Comparison of ENCODE assay signal across 1 cellular context in genomic region chr12:51389302-51389999, GRCh38.
TF ChIP-seq lines count a peak whose summit lies in the region.

No MANE protein-coding gene starts in this region.

TF ChIP-seq in K562, 482 proteins besides CTCF, POLR2A, EP300 and RAD21 (continued from another document and continues in another):
- TF ChIP-seq TAL1 (IDR thresholded peaks at IDR 0.05), result peak; percentile 64; the same call in 1 of the 2 replicates
- peak; percentile 59 for TF ChIP-seq PRDM10 (IDR thresholded peaks at IDR 0.05; ENCODE audit: partially characterized antibody)
- peak; percentile 93 for TF ChIP-seq BCOR (IDR thresholded peaks at IDR 0.05)
- TF ChIP-seq EGR1 (conservative IDR thresholded peaks at IDR 0.05), result peak; percentile 55
- TF ChIP-seq DPF2 (IDR thresholded peaks at IDR 0.05), result peak; percentile 83
- TF ChIP-seq HNRNPK (IDR thresholded peaks at IDR 0.05; ENCODE audit: low read depth, low read length, poor library complexity, severe bottlenecking), result no peak
- TF ChIP-seq, protein P1, sequence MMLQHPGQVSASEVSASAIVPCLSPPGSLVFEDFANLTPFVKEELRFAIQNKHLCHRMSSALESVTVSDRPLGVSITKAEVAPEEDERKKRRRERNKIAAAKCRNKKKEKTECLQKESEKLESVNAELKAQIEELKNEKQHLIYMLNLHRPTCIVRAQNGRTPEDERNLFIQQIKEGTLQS (IDR thresholded peaks at IDR 0.05), result peak; percentile 81
- TF ChIP-seq, protein P1 (CRISPR knock-in tag; conservative IDR thresholded peaks at IDR 0.05), result no peak
- TF ChIP-seq TEAD4 (IDR thresholded peaks at IDR 0.05; ENCODE audit: low read length), result peak; percentile 57; the same call in 1 of the 2 replicates
- TF ChIP-seq TEAD4 (CRISPR knock-in tag; IDR thresholded peaks at IDR 0.05; ENCODE audit: borderline replicate concordance), result no peak
- TF ChIP-seq SMAD4 (CRISPR knock-in tag; conservative IDR thresholded peaks at IDR 0.05), result no peak
- TF ChIP-seq E2F3 (CRISPR knock-in tag; IDR thresholded peaks at IDR 0.05), result no peak
- TF ChIP-seq ATF1 (CRISPR knock-in tag; IDR thresholded peaks at IDR 0.05), result no peak
- peak; percentile 51; the same call in 1 of the 2 replicates for TF ChIP-seq ATF1 (tag; IDR thresholded peaks at IDR 0.05)
- peak; percentile 68; the same call in 1 of the 2 replicates for TF ChIP-seq JUND (IDR thresholded peaks at IDR 0.05; ENCODE audit: borderline replicate concordance, low read depth, low read length)
- peak; percentile 79; the same call in 2 of the 3 replicates for TF ChIP-seq JUND (tag; IDR thresholded peaks at IDR 0.05; ENCODE audit: borderline replicate concordance, low read depth, low read length)
- TF ChIP-seq ATF7 (IDR thresholded peaks at IDR 0.05), result peak; percentile 93
- TF ChIP-seq SMC3 (conservative IDR thresholded peaks at IDR 0.05; ENCODE audit: insufficient read depth, low read depth, low read length), result no peak
- TF ChIP-seq, protein P2, sequence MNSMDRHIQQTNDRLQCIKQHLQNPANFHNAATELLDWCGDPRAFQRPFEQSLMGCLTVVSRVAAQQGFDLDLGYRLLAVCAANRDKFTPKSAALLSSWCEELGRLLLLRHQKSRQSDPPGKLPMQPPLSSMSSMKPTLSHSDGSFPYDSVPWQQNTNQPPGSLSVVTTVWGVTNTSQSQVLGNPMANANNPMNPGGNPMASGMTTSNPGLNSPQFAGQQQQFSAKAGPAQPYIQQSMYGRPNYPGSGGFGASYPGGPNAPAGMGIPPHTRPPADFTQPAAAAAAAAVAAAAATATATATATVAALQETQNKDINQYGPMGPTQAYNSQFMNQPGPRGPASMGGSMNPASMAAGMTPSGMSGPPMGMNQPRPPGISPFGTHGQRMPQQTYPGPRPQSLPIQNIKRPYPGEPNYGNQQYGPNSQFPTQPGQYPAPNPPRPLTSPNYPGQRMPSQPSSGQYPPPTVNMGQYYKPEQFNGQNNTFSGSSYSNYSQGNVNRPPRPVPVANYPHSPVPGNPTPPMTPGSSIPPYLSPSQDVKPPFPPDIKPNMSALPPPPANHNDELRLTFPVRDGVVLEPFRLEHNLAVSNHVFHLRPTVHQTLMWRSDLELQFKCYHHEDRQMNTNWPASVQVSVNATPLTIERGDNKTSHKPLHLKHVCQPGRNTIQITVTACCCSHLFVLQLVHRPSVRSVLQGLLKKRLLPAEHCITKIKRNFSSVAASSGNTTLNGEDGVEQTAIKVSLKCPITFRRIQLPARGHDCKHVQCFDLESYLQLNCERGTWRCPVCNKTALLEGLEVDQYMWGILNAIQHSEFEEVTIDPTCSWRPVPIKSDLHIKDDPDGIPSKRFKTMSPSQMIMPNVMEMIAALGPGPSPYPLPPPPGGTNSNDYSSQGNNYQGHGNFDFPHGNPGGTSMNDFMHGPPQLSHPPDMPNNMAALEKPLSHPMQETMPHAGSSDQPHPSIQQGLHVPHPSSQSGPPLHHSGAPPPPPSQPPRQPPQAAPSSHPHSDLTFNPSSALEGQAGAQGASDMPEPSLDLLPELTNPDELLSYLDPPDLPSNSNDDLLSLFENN (IDR thresholded peaks at IDR 0.05; ENCODE audit: low read depth in 2 of 2, low read length in 2 of 2), result peak in 1 of 2 experiments; percentile 20; a peak in 1 of 4 replicates
- TF ChIP-seq ZNF583 (CRISPR knock-in tag; IDR thresholded peaks at IDR 0.05), result no peak
- TF ChIP-seq TBP (optimal IDR thresholded peaks at IDR 0.05; ENCODE audit: low read depth, low read length), result peak; percentile 38
- no peak for TF ChIP-seq NCOA1 (IDR thresholded peaks at IDR 0.05; ENCODE audit: low read depth)
- peak; percentile 77 for TF ChIP-seq CBFA2T2 (conservative IDR thresholded peaks at IDR 0.05)
- TF ChIP-seq ZNF592 (IDR thresholded peaks at IDR 0.05), result peak; percentile 54; the same call in 1 of the 2 replicates
- TF ChIP-seq RAD51 (IDR thresholded peaks at IDR 0.05; ENCODE audit: borderline replicate concordance, low read depth), result no peak
- TF ChIP-seq SMARCA4 (IDR thresholded peaks at IDR 0.05), result peak; percentile 62
- no peak for TF ChIP-seq TEAD2 (tag; IDR thresholded peaks at IDR 0.05)
- TF ChIP-seq MAZ (CRISPR knock-in tag; conservative IDR thresholded peaks at IDR 0.05 in 1 of 2, IDR thresholded peaks at IDR 0.05 in 1 of 2), result no peak
- peak; percentile 82 for TF ChIP-seq ADNP (tag; IDR thresholded peaks at IDR 0.05)
- no peak for TF ChIP-seq NR1H2 (CRISPR knock-in tag; IDR thresholded peaks at IDR 0.05)
- TF ChIP-seq, protein P3, sequence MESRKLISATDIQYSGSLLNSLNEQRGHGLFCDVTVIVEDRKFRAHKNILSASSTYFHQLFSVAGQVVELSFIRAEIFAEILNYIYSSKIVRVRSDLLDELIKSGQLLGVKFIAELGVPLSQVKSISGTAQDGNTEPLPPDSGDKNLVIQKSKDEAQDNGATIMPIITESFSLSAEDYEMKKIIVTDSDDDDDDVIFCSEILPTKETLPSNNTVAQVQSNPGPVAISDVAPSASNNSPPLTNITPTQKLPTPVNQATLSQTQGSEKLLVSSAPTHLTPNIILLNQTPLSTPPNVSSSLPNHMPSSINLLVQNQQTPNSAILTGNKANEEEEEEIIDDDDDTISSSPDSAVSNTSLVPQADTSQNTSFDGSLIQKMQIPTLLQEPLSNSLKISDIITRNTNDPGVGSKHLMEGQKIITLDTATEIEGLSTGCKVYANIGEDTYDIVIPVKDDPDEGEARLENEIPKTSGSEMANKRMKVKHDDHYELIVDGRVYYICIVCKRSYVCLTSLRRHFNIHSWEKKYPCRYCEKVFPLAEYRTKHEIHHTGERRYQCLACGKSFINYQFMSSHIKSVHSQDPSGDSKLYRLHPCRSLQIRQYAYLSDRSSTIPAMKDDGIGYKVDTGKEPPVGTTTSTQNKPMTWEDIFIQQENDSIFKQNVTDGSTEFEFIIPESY (CRISPR knock-in tag; IDR thresholded peaks at IDR 0.05), result no peak
- TF ChIP-seq C11orf30 (IDR thresholded peaks at IDR 0.05; ENCODE audit: low read depth), result peak; percentile 75
- TF ChIP-seq NR3C1 (CRISPR knock-in tag; IDR thresholded peaks at IDR 0.05), result no peak
- TF ChIP-seq FOXO4 (CRISPR knock-in tag; IDR thresholded peaks at IDR 0.05), result no peak
- TF ChIP-seq SPI1 (IDR thresholded peaks at IDR 0.05; ENCODE audit: borderline replicate concordance, low read depth, low read length), result peak; percentile 64; the same call in 1 of the 2 replicates
- peak; percentile 91 for TF ChIP-seq SMARCA5 (IDR thresholded peaks at IDR 0.05)
- TF ChIP-seq, protein P4, sequence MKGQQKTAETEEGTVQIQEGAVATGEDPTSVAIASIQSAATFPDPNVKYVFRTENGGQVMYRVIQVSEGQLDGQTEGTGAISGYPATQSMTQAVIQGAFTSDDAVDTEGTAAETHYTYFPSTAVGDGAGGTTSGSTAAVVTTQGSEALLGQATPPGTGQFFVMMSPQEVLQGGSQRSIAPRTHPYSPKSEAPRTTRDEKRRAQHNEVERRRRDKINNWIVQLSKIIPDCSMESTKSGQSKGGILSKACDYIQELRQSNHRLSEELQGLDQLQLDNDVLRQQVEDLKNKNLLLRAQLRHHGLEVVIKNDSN (CRISPR knock-in tag; IDR thresholded peaks at IDR 0.05), result peak; percentile 40; the same call in 1 of the 2 replicates
- TF ChIP-seq SRF (CRISPR knock-in tag; IDR thresholded peaks at IDR 0.05), result peak in 1 of 2 experiments; percentile 78; a peak in 1 of 4 replicates
- TF ChIP-seq SREBF1 (IDR thresholded peaks at IDR 0.05; ENCODE audit: borderline replicate concordance, low read depth, low read length), result no peak
- peak in 1 of 2 experiments; percentile 65; a peak in 2 of 4 replicates for TF ChIP-seq FOXK2 (conservative IDR thresholded peaks at IDR 0.05 in 1 of 2, IDR thresholded peaks at IDR 0.05 in 1 of 2; ENCODE audit: low read depth in 2 of 2)
- TF ChIP-seq KDM1A (IDR thresholded peaks at IDR 0.05), result peak; percentile 82 to 88
- TF ChIP-seq SREBF2 (CRISPR knock-in tag; IDR thresholded peaks at IDR 0.05), result 0 out of 2 replicates have a peak, but pooled peaks have one; percentile 26
- peak; percentile 34 to 59; a peak in 2 of 4 replicates for TF ChIP-seq HDAC1 (IDR thresholded peaks at IDR 0.05)
- TF ChIP-seq DACH1 (IDR thresholded peaks at IDR 0.05; ENCODE audit: partially characterized antibody), result peak; percentile 66
- 0 out of 2 replicates have a peak, but pooled peaks have one; percentile 43 for TF ChIP-seq MAFG (tag; conservative IDR thresholded peaks at IDR 0.05)
- TF ChIP-seq CREM (IDR thresholded peaks at IDR 0.05; ENCODE audit: low read depth), result peak; percentile 71
- TF ChIP-seq TCF3 (CRISPR knock-in tag; IDR thresholded peaks at IDR 0.05), result peak; percentile 77
- TF ChIP-seq TRIM24 (IDR thresholded peaks at IDR 0.05), result peak in 1 of 2 experiments; percentile 57; a peak in 1 of 4 replicates
